15 cellular contexts compared by ENCODE assay signal in genomic region chr9:26722755-26723154, GRCh38.
"Had no signal": no experiment of that assay in that cellular context is flagged by ENCODE, and none has a peak within 500 bp of the region (broad histone marks: within the 10 kb centered on the region; RNA-seq: fewer than 3 reads in every experiment).

No MANE protein-coding gene starts in this region.

- H3K79me2 ChIP-seq: parathyroid adenoma had no signal

- H3K4me3 ChIP-seq: heart right ventricle, lung, mucosa of descending colon, right lobe of liver, vagina had no signal

- H3K27me3 ChIP-seq: foreskin keratinocyte, gastroesophageal sphincter, right lobe of liver, vagina had no signal

- H3K27ac ChIP-seq: epithelial cell of prostate, foreskin keratinocyte, heart right ventricle, parathyroid adenoma, right lobe of liver, vagina had no signal

- H3K36me3 ChIP-seq: gastroesophageal sphincter, heart right ventricle, right lobe of liver, vagina had no signal

- ATAC-seq: esophagus mucosa; heart right ventricle; left ventricle myocardium superior; natural killer cell treated with Interleukin-12 subunit alpha and Interleukin-12 subunit beta and Interleukin-15 and Interleukin-18, amount 100 ng/mL, for 72 hours had no signal

- H3K9ac ChIP-seq: parathyroid adenoma had no signal

- H3K4me1 ChIP-seq: foreskin keratinocyte, heart right ventricle, parathyroid adenoma, right lobe of liver, vagina had no signal

- H2AFZ ChIP-seq: parathyroid adenoma had no signal

- H3K9me3 ChIP-seq: gastroesophageal sphincter, heart right ventricle, mucosa of descending colon, right lobe of liver, vagina had no signal

- DNase-seq: effector CD8-positive, alpha-beta T cell; foreskin keratinocyte; heart right ventricle; left ventricle myocardium superior; naive B cell; stimulated activated naive B cell treated with anti-CD40 and anti-IgM and Interleukin-4, amounts not matched to agents 10 μg/mL and 1 μg/mL and 100 μg/mL, for 72 hours had no signal
